Comparison of ENCODE assay signal across 1 cellular context in genomic region chr17:15971882-15972281, GRCh38.
TF ChIP-seq lines count a peak whose summit lies in the region.

No MANE protein-coding gene starts in this region.

TF ChIP-seq in HepG2, 621 proteins besides CTCF, POLR2A, EP300 and RAD21:
- TF ChIP-seq XRCC5 (optimal IDR thresholded peaks at IDR 0.05; ENCODE audit: low read length) (no peak), TIGD3 (CRISPR knock-in tag; IDR thresholded peaks at IDR 0.05; ENCODE audit: borderline replicate concordance) (no peak), NONO (IDR thresholded peaks at IDR 0.05) (no peak), NONO (CRISPR knock-in tag; conservative IDR thresholded peaks at IDR 0.05) (no peak), ZNF224 (CRISPR knock-in tag; IDR thresholded peaks at IDR 0.05) (no peak), TAF15 (IDR thresholded peaks at IDR 0.05; ENCODE audit: low read depth, low read length, poor library complexity, severe bottlenecking) (no peak), HNF1A (IDR thresholded peaks at IDR 0.05; ENCODE audit: low read depth) (no peak), HNF1A (CRISPR knock-in tag; IDR thresholded peaks at IDR 0.05; ENCODE audit: borderline replicate concordance) (no peak), ZNF780A (CRISPR knock-in tag; IDR thresholded peaks at IDR 0.05) (no peak)
